In genomic region chr1:26784886-26785285, GRCh38 we compare ENCODE assay signal across 9 cellular contexts. TPM values are rescaled to one million over a fixed set of nuclear protein-coding genes. Genes with fewer than 3 reads are reported as not detected.
A peak's percentile ranks its signal among the peaks of the same experiment; 100 is the strongest.
DNase-seq lines count a peak whose midpoint lies in the region; ATAC-seq and TF ChIP-seq lines count a peak whose summit lies in the region.
"Had no signal": no experiment of that assay in that cellular context is flagged by ENCODE, and none has a peak within 500 bp of the region (broad histone marks: within the 10 kb centered on the region; RNA-seq: fewer than 3 reads in every experiment).

No MANE protein-coding gene starts in this region.

- no peak overlapping the region for H3K9ac ChIP-seq in Karpas-422 (ENCODE audit: low read length)
- H3K9ac ChIP-seq in adipocyte (ENCODE audit: low read length) = peak overlapping the region; percentile 18
- no peak overlapping the region for H3K9ac ChIP-seq in neuronal stem cell (ENCODE audit: low read depth, low read length, poor library complexity)
- no peak overlapping the region for H3K9ac ChIP-seq in endodermal cell (ENCODE audit: extremely low read depth, low read length, poor library complexity, severe bottlenecking)

- DNase-seq in Karpas-422 (no peak), adipocyte (ENCODE audit: low read depth) (no peak), lung (ENCODE audit: low spot score) (no peak), suprapubic skin (ENCODE audit: low spot score in 2 of 2) (no peak), neuronal stem cell (ENCODE audit: low spot score) (no peak), endodermal cell (no peak)
- DNase-seq: activated CD4-positive, alpha-beta T cell treated with anti-CD3 and anti-CD28 coated beads for 48 hours; central memory CD4-positive, alpha-beta T cell had no signal

- no peak overlapping the region for H2AK5ac ChIP-seq in neuronal stem cell (ENCODE audit: low read depth, low read length)

- no peak for TF ChIP-seq CTCF in lung (IDR thresholded peaks at IDR 0.05; ENCODE audit: control extremely low read depth, extremely low read depth)
- no peak for TF ChIP-seq CTCF in suprapubic skin (IDR thresholded peaks at IDR 0.05)
- no peak for TF ChIP-seq CTCF in endodermal cell (conservative IDR thresholded peaks at IDR 0.05)

- no peak overlapping the region for H2BK12ac ChIP-seq in neuronal stem cell (ENCODE audit: low read length)

- H3K27ac ChIP-seq in Karpas-422 (ENCODE audit: low read length) (peak overlapping the region; percentile 95; the same call in 1 of the 2 replicates), lung (ENCODE audit: low read depth in 1 of 2, low read length in 1 of 2) (peak overlapping the region; percentile 50 to 97), suprapubic skin (peak overlapping the region; percentile 39), neuronal stem cell (replicated peaks; ENCODE audit: low read length) (no peak overlapping the region), endodermal cell (ENCODE audit: low read depth, low read length) (no peak overlapping the region)

- 93 to 96% methylated on average over 1 of the region's 1 CpG for WGBS in lung, 2 donors
- WGBS in suprapubic skin = 100% methylated on average over 1 of the region's 1 CpG
- WGBS in neuronal stem cell (ENCODE audit: extremely low coverage in 2 of 2, insufficient read length in 2 of 2, insufficient replicate concordance in 1 of 2), 2 donors = no CpG with 5 or more reads among the region's 1 CpG
- WGBS in endodermal cell (ENCODE audit: insufficient coverage in 1 of 2, insufficient read length in 1 of 2), 2 experiments = 92 to 100% methylated on average over 1 of the region's 1 CpG

- no peak overlapping the region for H3K27ac Mint-ChIP-seq in endodermal cell

- H2BK120ac ChIP-seq in neuronal stem cell (ENCODE audit: low read depth, low read length) = no peak overlapping the region

- peaks cover 24% of the 10 kb centered on the region for H3K36me3 Mint-ChIP-seq in endodermal cell (ENCODE audit: low read depth)

- H3K4me3 ChIP-seq in Karpas-422 (ENCODE audit: low read length) (no peak overlapping the region), adipocyte (ENCODE audit: low read length) (no peak overlapping the region), lung (no peak overlapping the region), suprapubic skin (no peak overlapping the region), neuronal stem cell (ENCODE audit: low read length in 2 of 2) (no peak overlapping the region), endodermal cell (ENCODE audit: low read length) (no peak overlapping the region)

- H4K20me1 ChIP-seq in Karpas-422 (ENCODE audit: insufficient read depth, low read depth, low read length) = no peaks in the 10 kb centered on the region

- H2BK5ac ChIP-seq in neuronal stem cell (ENCODE audit: low read length) = no peak overlapping the region

- no peak for TF ChIP-seq EP300 in suprapubic skin (IDR thresholded peaks at IDR 0.05)

- H3K4ac ChIP-seq in neuronal stem cell (ENCODE audit: low read length) = no peak overlapping the region

- H3K4me1 Mint-ChIP-seq in endodermal cell = peaks cover 58% of the 10 kb centered on the region

- H3K4me3 Mint-ChIP-seq in endodermal cell = no peak overlapping the region

- H3K27me3 ChIP-seq in Karpas-422 (ENCODE audit: low read length) (no peaks in the 10 kb centered on the region), adipocyte (replicated peaks; ENCODE audit: control insufficient read depth, insufficient read depth, low read length) (no peaks in the 10 kb centered on the region), lung (ENCODE audit: control insufficient read depth, insufficient read depth) (no peaks in the 10 kb centered on the region), suprapubic skin (no peaks in the 10 kb centered on the region), neuronal stem cell (ENCODE audit: control insufficient read depth in 3 of 3, insufficient read depth in 3 of 3, low read depth in 1 of 3, low read length in 3 of 3) (no peaks in the 10 kb centered on the region), endodermal cell (ENCODE audit: control insufficient read depth, insufficient read depth, low read length, poor library complexity, severe bottlenecking) (no peaks in the 10 kb centered on the region)

- H3K27me3 Mint-ChIP-seq in endodermal cell (ENCODE audit: insufficient read depth) = no peaks in the 10 kb centered on the region

- H3K4me1 ChIP-seq in Karpas-422 (ENCODE audit: low read length) = peaks cover 59% of the 10 kb centered on the region
- peaks cover 71% of the 10 kb centered on the region for H3K4me1 ChIP-seq in adipocyte (ENCODE audit: control insufficient read depth, insufficient read depth, low read length)
- peaks cover 16 to 50% of the 10 kb centered on the region in 2 donors for H3K4me1 ChIP-seq in lung (ENCODE audit: control insufficient read depth in 2 of 2, insufficient read depth in 2 of 2, low read length in 2 of 2)
- peaks cover 57% of the 10 kb centered on the region for H3K4me1 ChIP-seq in suprapubic skin
- H3K4me1 ChIP-seq in neuronal stem cell (ENCODE audit: control insufficient read depth in 2 of 2, insufficient read depth in 1 of 2, low read depth in 1 of 2, low read length in 2 of 2) = peaks cover 15 to 42% of the 10 kb centered on the region in 2 donors
- H3K4me1 ChIP-seq in endodermal cell (ENCODE audit: control insufficient read depth, insufficient read depth, low read length) = peaks cover 28% of the 10 kb centered on the region

- H3K9me3 ChIP-seq in Karpas-422 (ENCODE audit: low read length) (no peaks in the 10 kb centered on the region), adipocyte (ENCODE audit: control insufficient read depth, low read length) (no peaks in the 10 kb centered on the region), lung (ENCODE audit: control insufficient read depth in 2 of 2, insufficient read depth in 1 of 2, low read length in 1 of 2) (no peaks in the 10 kb centered on the region), suprapubic skin (no peaks in the 10 kb centered on the region), neuronal stem cell (replicated peaks in 1 of 2; ENCODE audit: control insufficient read depth in 2 of 2, insufficient read depth in 1 of 2, low read depth in 1 of 2, low read length in 2 of 2) (no peaks in the 10 kb centered on the region), endodermal cell (ENCODE audit: control insufficient read depth, low read length) (no peaks in the 10 kb centered on the region)

- no peak overlapping the region for H4K91ac ChIP-seq in neuronal stem cell (ENCODE audit: low read depth, low read length, poor library complexity)

- ATAC-seq in lung (ENCODE audit: insufficient read depth, low FRiP score) (no peak), GM18520 (IDR thresholded peaks at IDR 0.05; ENCODE audit: unreplicated experiment) (no peak)

- H2AFZ ChIP-seq in Karpas-422 (ENCODE audit: low read length) (no peak overlapping the region), neuronal stem cell (ENCODE audit: low read length) (no peak overlapping the region)

- peak overlapping the region; percentile 82 for H3K4me2 ChIP-seq in Karpas-422 (ENCODE audit: low read depth, low read length, poor library complexity, severe bottlenecking)
- no peak overlapping the region for H3K4me2 ChIP-seq in neuronal stem cell (ENCODE audit: insufficient read depth, low read length, poor library complexity, severe bottlenecking)

- H3K36me3 ChIP-seq in Karpas-422 (ENCODE audit: insufficient read depth, low read length) (peaks cover 25% of the 10 kb centered on the region; the same call in 1 of the 2 replicates), adipocyte (ENCODE audit: control insufficient read depth, insufficient read depth, low read length, severe bottlenecking) (peaks cover 26% of the 10 kb centered on the region), lung (ENCODE audit: control insufficient read depth in 2 of 2, insufficient read depth in 2 of 2, low read length in 2 of 2) (peaks cover 5 to 12% of the 10 kb centered on the region in 2 donors), suprapubic skin (peaks cover 24% of the 10 kb centered on the region), neuronal stem cell (replicated peaks in 1 of 2; ENCODE audit: control insufficient read depth in 2 of 2, insufficient read depth in 2 of 2, low read length in 2 of 2) (peaks cover 17 to 39% of the 10 kb centered on the region in 2 donors), endodermal cell (ENCODE audit: control insufficient read depth, insufficient read depth, low read length) (peaks cover 38% of the 10 kb centered on the region)

- H3K18ac ChIP-seq in neuronal stem cell (ENCODE audit: low read length) = no peak overlapping the region

- no peaks in the 10 kb centered on the region for H3K9me3 Mint-ChIP-seq in endodermal cell

- no peak overlapping the region for H3K14ac ChIP-seq in neuronal stem cell (ENCODE audit: low read length)

- peaks cover 4% of the 10 kb centered on the region for H3K79me1 ChIP-seq in neuronal stem cell (ENCODE audit: low read depth, low read length)

- no peak overlapping the region for H3K23ac ChIP-seq in neuronal stem cell (ENCODE audit: low read depth, low read length, poor library complexity)

- H3K79me2 ChIP-seq in Karpas-422 (ENCODE audit: low read length) = no peaks in the 10 kb centered on the region; the same call in 1 of the 2 replicates

- no peak overlapping the region for H4K8ac ChIP-seq in neuronal stem cell (ENCODE audit: low read depth, low read length)

- H2BK15ac ChIP-seq in neuronal stem cell (ENCODE audit: low read length) = no peak overlapping the region

- TF ChIP-seq POLR2A in suprapubic skin (IDR thresholded peaks at IDR 0.05) = no peak

- no peaks in the 10 kb centered on the region for H3K9me2 ChIP-seq in Karpas-422 (replicated peaks; ENCODE audit: insufficient read depth, low read length)

RNA-seq across cellular contexts. Expression of gene PIGV, which starts 2.9 kb away (rescaled TPM):
- 5.8 and 15.7 TPM in 2 replicates for total RNA-seq in Karpas-422 (2014; rRNA removed; shearing (Covaris generic); ENCODE audit: low replicate concordance)
- 10 to 100 TPM; 14.3 TPM for total RNA-seq in lung
- 10 to 100 TPM in 1 of 2 donors, 1 to 10 TPM in 1; 6.8 to 11.8 TPM for polyA plus RNA-seq in lung
- total RNA-seq in suprapubic skin = 10 to 100 TPM; 15.9 to 31.5 (median 25.6) TPM
- polyA plus RNA-seq in neuronal stem cell (2013, experiment 1 of 2) = 9.6 TPM
- polyA plus RNA-seq in neuronal stem cell (2013, experiment 2 of 2) = 9.7 TPM
- 10 to 100 TPM; 12.7 to 14.6 TPM for total RNA-seq in endodermal cell
- polyA plus RNA-seq in endodermal cell (2013, experiment 1 of 2) = 13.3 TPM
- 12.6 TPM for polyA plus RNA-seq in endodermal cell (2013, experiment 2 of 2)

RNA-seq across cellular contexts. Expression of gene ZDHHC18, which starts 41.6 kb away (rescaled TPM):
- 25.1 and 31.0 TPM in 2 replicates for total RNA-seq in Karpas-422 (2014; rRNA removed; shearing (Covaris generic); ENCODE audit: low replicate concordance)
- total RNA-seq in lung (10 to 100 TPM; 11.6 to 23.6 TPM), suprapubic skin (10 to 100 TPM; 23.7 to 38.5 (median 31.4) TPM), endodermal cell (10 to 100 TPM; 39.7 to 42.4 TPM)
- polyA plus RNA-seq in lung = 10 to 100 TPM; 13.0 to 39.1 TPM
- polyA plus RNA-seq in neuronal stem cell (2013, experiment 1 of 2) = 44.5 TPM
- polyA plus RNA-seq in neuronal stem cell (2013, experiment 2 of 2) = 43.3 TPM
- 37.1 TPM for polyA plus RNA-seq in endodermal cell (2013, experiment 1 of 2)
- 34.3 TPM for polyA plus RNA-seq in endodermal cell (2013, experiment 2 of 2)

Comparison
In these comparisons a context has a peak if more than half of its experiments do, and no peak if none do; other contexts are left out.
1. H3K27ac ChIP-seq: peak in Karpas-422 (single experiment), lung (2 of 2) and suprapubic skin (single experiment); none in neuronal stem cell (single experiment) and endodermal cell (single experiment).